ENCODE assay signal across 8 cellular contexts in genomic region chr10:123559066-123559822, GRCh38.
DNase-seq lines count a peak whose midpoint lies in the region; ATAC-seq lines count a peak whose summit lies in the region.

No MANE protein-coding gene starts in this region.

- peak; percentile 69 for ATAC-seq in HG02642 (IDR thresholded peaks at IDR 0.05; ENCODE audit: poor library complexity, unreplicated experiment)
- no peak for ATAC-seq in GM19467 (IDR thresholded peaks at IDR 0.05; ENCODE audit: unreplicated experiment)

- DNase-seq in DMS114 treated with DMSO at 0.1 percent for 48 hours (lab: John Stamatoyannopoulos, UW; ENCODE audit: unreplicated experiment), result peak; percentile 40
- DNase-seq in NCI-H510A treated with DMSO at 0.1 percent for 48 hours (lab: John Stamatoyannopoulos, UW), result peak; percentile 63
- DNase-seq in activated CD4-positive, alpha-beta T cell treated with anti-CD3 and anti-CD28 coated beads, Interleukin-2, amount 50 U/mL, for 48 hours, result peak; percentile 70 to 74
- peak; percentile 89 for DNase-seq in ecto neural progenitor cell (ENCODE audit: low spot score)
- peak; percentile 97 for DNase-seq in medulla oblongata (ENCODE audit: extremely low spot score)
- DNase-seq in stimulated activated CD8-positive, alpha-beta memory T cell treated with anti-CD3 and anti-CD28 coated beads, Interleukin-15, amount 100 ng/mL, for 1 hour (ENCODE audit: low read depth), result peak; percentile 38

Comparison
In these comparisons a context has a peak if more than half of its experiments do, and no peak if none do; other contexts are left out.
1. DNase-seq: peak in every context shown above with its lines; median percentile 97 in medulla oblongata; 89 in ecto neural progenitor cell; 72 in activated CD4-positive, alpha-beta T cell treated with anti-CD3 and anti-CD28 coated beads, Interleukin-2, amount 50 U/mL, for 48 hours; 63 in NCI-H510A treated with DMSO at 0.1 percent for 48 hours; 40 in DMS114 treated with DMSO at 0.1 percent for 48 hours; 38 in stimulated activated CD8-positive, alpha-beta memory T cell treated with anti-CD3 and anti-CD28 coated beads, Interleukin-15, amount 100 ng/mL, for 1 hour.